Comparison of ENCODE assay signal across 27 cellular contexts in the genomic region with DNA sequence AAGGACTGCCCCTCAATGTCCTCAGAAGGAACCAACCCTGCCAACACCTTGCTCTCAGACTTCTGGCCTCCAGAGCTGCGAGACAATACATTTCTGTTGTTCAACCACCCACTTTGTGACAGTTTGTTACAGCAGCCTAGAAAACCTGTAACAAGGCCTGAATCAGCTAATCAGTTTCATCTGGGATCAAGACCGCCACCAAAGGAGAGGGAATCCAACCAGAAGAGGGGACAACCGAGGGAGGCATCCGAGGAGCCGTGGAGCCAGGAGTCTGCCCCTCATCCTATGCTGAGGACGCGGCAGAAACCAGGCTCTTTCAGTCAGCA. TPM values are rescaled to one million over a fixed set of nuclear protein-coding genes. Genes with fewer than 3 reads are reported as not detected.
"Had no signal": no experiment of that assay in that cellular context is flagged by ENCODE, and none has a peak within 500 bp of the region (broad histone marks: within the 10 kb centered on the region; RNA-seq: fewer than 3 reads in every experiment).

No MANE protein-coding gene starts in this region.

- H3K27ac ChIP-seq: hepatocyte, left ventricle myocardium inferior, thoracic aorta, upper lobe of right lung had no signal

- H3K27me3 ChIP-seq: hepatocyte, sigmoid colon had no signal

- ATAC-seq: activated CD4-positive, alpha-beta T cell treated with anti-CD3 and anti-CD28 coated beads for 36 hours; stimulated activated naive B cell treated with anti-CD40 and anti-IgM and Interleukin-4, amounts not matched to agents 10 μg/mL and 1 μg/mL and 100 μg/mL, for 72 hours; upper lobe of right lung had no signal

- H3K4me2 ChIP-seq: hepatocyte, smooth muscle cell had no signal

- H3K4me3 ChIP-seq: hepatocyte, left ventricle myocardium inferior, sigmoid colon, smooth muscle cell, thoracic aorta, upper lobe of right lung had no signal

- H3K27ac Mint-ChIP-seq: activated B cell treated with CpG ODN at 0.5 μM for 24 hours; activated CD4-positive, alpha-beta T cell treated with anti-CD3 and anti-CD28 coated beads for 36 hours; activated naive CD8-positive, alpha-beta T cell treated with anti-CD3 and anti-CD28 coated beads for 36 hours; immature natural killer cell; memory B cell; nephron; stimulated activated naive B cell treated with anti-CD40 and anti-IgM and Interleukin-4, amounts not matched to agents 10 μg/mL and 1 μg/mL and 100 μg/mL, for 72 hours had no signal

- H3K36me3 Mint-ChIP-seq: activated naive CD8-positive, alpha-beta T cell treated with anti-CD3 and anti-CD28 coated beads for 36 hours; immature natural killer cell; stimulated activated naive B cell treated with anti-CD40 and anti-IgM and Interleukin-4, amounts not matched to agents 10 μg/mL and 1 μg/mL and 100 μg/mL, for 72 hours had no signal

- H3K9me3 Mint-ChIP-seq: activated B cell treated with CpG ODN at 0.5 μM for 24 hours; activated naive CD8-positive, alpha-beta T cell treated with anti-CD3 and anti-CD28 coated beads for 36 hours; immature natural killer cell; memory B cell; nephron; stimulated activated naive B cell treated with anti-CD40 and anti-IgM and Interleukin-4, amounts not matched to agents 10 μg/mL and 1 μg/mL and 100 μg/mL, for 72 hours had no signal

- H3K27me3 Mint-ChIP-seq: activated B cell treated with CpG ODN at 0.5 μM for 24 hours; activated CD4-positive, alpha-beta T cell treated with anti-CD3 and anti-CD28 coated beads for 36 hours had no signal

- H3K4me3 Mint-ChIP-seq: activated B cell treated with CpG ODN at 0.5 μM for 24 hours; activated CD4-positive, alpha-beta T cell treated with anti-CD3 and anti-CD28 coated beads for 36 hours; activated naive CD8-positive, alpha-beta T cell treated with anti-CD3 and anti-CD28 coated beads for 36 hours; immature natural killer cell; memory B cell; nephron; stimulated activated naive B cell treated with anti-CD40 and anti-IgM and Interleukin-4, amounts not matched to agents 10 μg/mL and 1 μg/mL and 100 μg/mL, for 72 hours had no signal

- H3K4me1 ChIP-seq: left ventricle myocardium inferior, upper lobe of right lung had no signal

- H3K79me2 ChIP-seq: hepatocyte had no signal

- H3K9me3 ChIP-seq: left ventricle myocardium inferior, sigmoid colon, thoracic aorta, upper lobe of right lung had no signal

- H2AFZ ChIP-seq: hepatocyte had no signal

- H3K4me1 Mint-ChIP-seq: activated B cell treated with CpG ODN at 0.5 μM for 24 hours; activated CD4-positive, alpha-beta T cell treated with anti-CD3 and anti-CD28 coated beads for 36 hours; activated naive CD8-positive, alpha-beta T cell treated with anti-CD3 and anti-CD28 coated beads for 36 hours; immature natural killer cell; nephron; stimulated activated naive B cell treated with anti-CD40 and anti-IgM and Interleukin-4, amounts not matched to agents 10 μg/mL and 1 μg/mL and 100 μg/mL, for 72 hours had no signal

- DNase-seq: activated B cell treated with CpG ODN at 0.5 μM for 24 hours; activated CD4-positive, alpha-beta T cell treated with anti-CD3 and anti-CD28 coated beads for 36 hours; activated CD4-positive, alpha-beta T cell treated with anti-CD3 and anti-CD28 coated beads, Interleukin-2, amount 50 U/mL, for 4 hours; activated CD8-positive, alpha-beta memory T cell treated with anti-CD3 and anti-CD28 coated beads for 24 hours; activated CD8-positive, alpha-beta memory T cell treated with anti-CD3 and anti-CD28 coated beads, Interleukin-2, amount 50 U/mL, for 4 hours; activated naive CD4-positive, alpha-beta T cell treated with Interleukin-2 at 50 U/mL for 16 hours; activated naive CD8-positive, alpha-beta T cell treated with anti-CD3 and anti-CD28 coated beads for 36 hours; activated T-cell treated with anti-CD3 and anti-CD28 coated beads, Interleukin-2, amount 50 U/mL, for 48 hours; cerebellar nuclear complex; cortex of kidney; foreskin melanocyte; glutamatergic neuron; immature natural killer cell; kidney glomerular epithelial cell; left ventricle myocardium inferior; sigmoid colon; stimulated activated CD4-positive, alpha-beta T cell treated with anti-CD3 and anti-CD28 coated beads, Interleukin-2, amount 100 ng/mL, for 48 hours; stimulated activated CD8-positive, alpha-beta memory T cell treated with anti-CD3 and anti-CD28 coated beads, Interleukin-4, amount 100 ng/mL, for 48 hours; stimulated activated naive B cell treated with anti-CD40 and anti-IgM and Interleukin-4, amounts not matched to agents 10 μg/mL and 1 μg/mL and 100 μg/mL, for 72 hours; T-helper 9 cell; upper lobe of right lung had no signal

RNA-seq across cellular contexts. Expression of a gene that starts 26.9 kb away (rescaled TPM):
- total RNA-seq: activated CD4-positive, alpha-beta T cell treated with anti-CD3 and anti-CD28 coated beads for 36 hours; activated naive CD8-positive, alpha-beta T cell treated with anti-CD3 and anti-CD28 coated beads for 36 hours; left ventricle myocardium inferior; myocyte; smooth muscle cell had no signal
- polyA plus RNA-seq: immature natural killer cell, smooth muscle cell had no signal
